In genomic region chr3:140724856-140725812, GRCh38 we compare ENCODE assay signal across 18 cellular contexts. TPM values are rescaled to one million over a fixed set of nuclear protein-coding genes. Genes with fewer than 3 reads are reported as not detected.
A peak's percentile ranks its signal among the peaks of the same experiment; 100 is the strongest.
DNase-seq lines count a peak whose midpoint lies in the region; ATAC-seq, FAIRE-seq and TF ChIP-seq lines count a peak whose summit lies in the region.
"Had no signal": no experiment of that assay in that cellular context is flagged by ENCODE, and none has a peak within 500 bp of the region (broad histone marks: within the 10 kb centered on the region; RNA-seq: fewer than 3 reads in every experiment).

No MANE protein-coding gene starts in this region.

- no peak overlapping the region for H3K27ac Mint-ChIP-seq in CD8-positive, alpha-beta T cell
- H3K27ac Mint-ChIP-seq: activated CD8-positive, alpha-beta T cell treated with anti-CD3 and anti-CD28 coated beads, Interleukin-2, amount 10 ng/mL, durations not matched to agents 7 days and 5 days; dendritic cell treated with granulocyte-macrophage colony-stimulating factor and Interleukin-4, amounts not matched to agents 40 ng/mL and 50 ng/mL, for 4 days had no signal

- no peaks in the 10 kb centered on the region for H3K4me1 ChIP-seq in CD8-positive, alpha-beta T cell (ENCODE audit: insufficient read depth, low read length)

- intact Hi-C loops in CD8-positive, alpha-beta T cell (cut with DNase I, micrococcal nuclease), result no loop called here

- H3K9me3 ChIP-seq in CD8-positive, alpha-beta T cell (ENCODE audit: low read length), result no peaks in the 10 kb centered on the region
- H3K9me3 ChIP-seq: left ventricle myocardium inferior had no signal

- no peak for TF ChIP-seq CTCF in CD8-positive, alpha-beta T cell (IDR thresholded peaks at IDR 0.05)

- no peaks in the 10 kb centered on the region for H3K4me1 Mint-ChIP-seq in CD8-positive, alpha-beta T cell (ENCODE audit: low read depth)

- POLR2A ChIA-PET in CD8-positive, alpha-beta T cell (lab: Charles Lee), result no interaction called here

- FAIRE-seq in RCC 7860 (lab: Jason Lieb, UNC), result no peak

- no peak overlapping the region for H3K4me3 Mint-ChIP-seq in CD8-positive, alpha-beta T cell
- H3K4me3 Mint-ChIP-seq: activated CD8-positive, alpha-beta T cell treated with anti-CD3 and anti-CD28 coated beads, Interleukin-2, amount 10 ng/mL, durations not matched to agents 7 days and 5 days; dendritic cell treated with granulocyte-macrophage colony-stimulating factor and Interleukin-4, amounts not matched to agents 40 ng/mL and 50 ng/mL, for 4 days had no signal

- ATAC-seq in GM18858 (IDR thresholded peaks at IDR 0.05; ENCODE audit: unreplicated experiment), result peak; percentile 70
- ATAC-seq in GM21381 (IDR thresholded peaks at IDR 0.05; ENCODE audit: unreplicated experiment), result peak; percentile 87
- peak; percentile 71 for ATAC-seq in HG02973 (IDR thresholded peaks at IDR 0.05; ENCODE audit: unreplicated experiment)
- no peak for ATAC-seq in CD8-positive, alpha-beta T cell
- ATAC-seq: activated CD8-positive, alpha-beta T cell treated with anti-CD3 and anti-CD28 coated beads, Interleukin-2, amount 10 ng/mL, durations not matched to agents 7 days and 5 days had no signal

- CTCF ChIA-PET in CD8-positive, alpha-beta T cell (lab: Charles Lee), result interaction anchor here (0.7 kb wide), 1 partner anchor 589 kb away, joined by 3 read pairs; no protein-coding TSS in a partner anchor

- H3K4me3 ChIP-seq in CD8-positive, alpha-beta T cell (ENCODE audit: low read depth, low read length), result no peak overlapping the region
- H3K4me3 ChIP-seq: left ventricle myocardium inferior had no signal

- no peak overlapping the region for H3K27ac ChIP-seq in CD8-positive, alpha-beta T cell (ENCODE audit: low read depth, low read length)
- H3K27ac ChIP-seq: C4-2B, HL-60, left ventricle myocardium inferior had no signal

- no peaks in the 10 kb centered on the region for H3K36me3 Mint-ChIP-seq in CD8-positive, alpha-beta T cell

- peak; percentile 39 for DNase-seq in RCC 7860 (ENCODE audit: low spot score)
- DNase-seq in CD8-positive, alpha-beta T cell, result no peak
- DNase-seq in activated T-cell treated with anti-CD3 and anti-CD28 coated beads for 4 hours, result no peak
- no peak for DNase-seq in islet precursor cell
- DNase-seq in putamen (ENCODE audit: low spot score), result no peak
- DNase-seq: activated CD8-positive, alpha-beta T cell treated with anti-CD3 and anti-CD28 coated beads, Interleukin-2, amount 10 ng/mL, durations not matched to agents 7 days and 5 days; left ventricle myocardium inferior; NCI-H1048; NK-92 treated with Interleukin-12 subunit alpha and Interleukin-12 subunit beta, amount 100 ng/mL, for 24 hours; stimulated activated CD4-positive, alpha-beta T cell treated with anti-CD3 and anti-CD28 coated beads, Interleukin-4, amount 100 ng/mL, for 24 hours; substantia nigra had no signal

- peaks cover 2% of the 10 kb centered on the region for H3K27me3 Mint-ChIP-seq in CD8-positive, alpha-beta T cell (ENCODE audit: low read depth)

- no peaks in the 10 kb centered on the region for H3K9me3 Mint-ChIP-seq in CD8-positive, alpha-beta T cell
- H3K9me3 Mint-ChIP-seq: dendritic cell treated with granulocyte-macrophage colony-stimulating factor and Interleukin-4, amounts not matched to agents 40 ng/mL and 50 ng/mL, for 4 days had no signal

- no peaks in the 10 kb centered on the region for H3K27me3 ChIP-seq in CD8-positive, alpha-beta T cell (ENCODE audit: insufficient read depth, low read length)

- no peaks in the 10 kb centered on the region for H3K36me3 ChIP-seq in CD8-positive, alpha-beta T cell (ENCODE audit: insufficient read depth, low read length)
- H3K36me3 ChIP-seq: left ventricle myocardium inferior had no signal

RNA-seq across cellular contexts. Expression of gene TRIM42, which starts 47.3 kb away (rescaled TPM):
- total RNA-seq in CD8-positive, alpha-beta T cell, result not detected
- total RNA-seq: activated CD8-positive, alpha-beta T cell treated with anti-CD3 and anti-CD28 coated beads, Interleukin-2, amount 10 ng/mL, durations not matched to agents 7 days and 5 days; left ventricle myocardium inferior; omental fat pad had no signal
